In genomic region chr1:213326666-213327317, GRCh38 we compare ENCODE assay signal across 13 cellular contexts.
DNase-seq lines count a peak whose midpoint lies in the region; ATAC-seq and TF ChIP-seq lines count a peak whose summit lies in the region.
"Had no signal": no experiment of that assay in that cellular context is flagged by ENCODE, and none has a peak within 500 bp of the region (broad histone marks: within the 10 kb centered on the region; RNA-seq: fewer than 3 reads in every experiment).

No MANE protein-coding gene starts in this region.

- no peaks in the 10 kb centered on the region for H3K27me3 Mint-ChIP-seq in endothelial cell (ENCODE audit: unreplicated experiment)

- peaks cover 41% of the 10 kb centered on the region for H3K4me1 Mint-ChIP-seq in endothelial cell (ENCODE audit: unreplicated experiment)
- H3K4me1 Mint-ChIP-seq: T-helper 17 cell had no signal

- no peak overlapping the region for H3K27ac Mint-ChIP-seq in endothelial cell (ENCODE audit: unreplicated experiment)
- H3K27ac Mint-ChIP-seq: stimulated activated naive CD8-positive, alpha-beta T cell treated with anti-CD3 and anti-CD28 coated beads, Interleukin-15, Interleukin-2, amounts not matched to agents 100 ng/mL and 50 ng/mL, for 24 hours; T-helper 17 cell had no signal

- no peak overlapping the region for H3K4me3 Mint-ChIP-seq in endothelial cell (ENCODE audit: unreplicated experiment)
- H3K4me3 Mint-ChIP-seq: stimulated activated naive CD8-positive, alpha-beta T cell treated with anti-CD3 and anti-CD28 coated beads, Interleukin-15, Interleukin-2, amounts not matched to agents 100 ng/mL and 50 ng/mL, for 24 hours; T-helper 17 cell had no signal

- in situ Hi-C loops in G401 (cut with HindIII; ENCODE audit: low sequenced_read_pairs) = no loop called here

- H3K36me3 Mint-ChIP-seq in endothelial cell (ENCODE audit: low read depth, unreplicated experiment) = no peaks in the 10 kb centered on the region

- TF ChIP-seq CTCF in endothelial cell (IDR thresholded peaks at IDR 0.05; ENCODE audit: unreplicated experiment) = no peak

- H3K9me3 Mint-ChIP-seq in endothelial cell (ENCODE audit: unreplicated experiment) = no peaks in the 10 kb centered on the region
- H3K9me3 Mint-ChIP-seq: stimulated activated naive CD8-positive, alpha-beta T cell treated with anti-CD3 and anti-CD28 coated beads, Interleukin-15, Interleukin-2, amounts not matched to agents 100 ng/mL and 50 ng/mL, for 24 hours had no signal

- DNase-seq in G401 (ENCODE audit: low spot score) = peak; percentile 53
- peak; percentile 47 for DNase-seq in OCI-M1 (lab: John Stamatoyannopoulos, UW)
- DNase-seq in fibroblast of peridontal ligament (ENCODE audit: extremely low read depth) = peak; percentile 57
- peak; percentile 58 for DNase-seq in renal cortical epithelial cell (ENCODE audit: low read depth)
- no peak for DNase-seq in endothelial cell (ENCODE audit: low spot score)
- DNase-seq in retina = no peak
- no peak for DNase-seq in nucleus accumbens (lab: John Stamatoyannopoulos, UW)
- DNase-seq: activated T-cell treated with anti-CD3 and anti-CD28 coated beads, Interleukin-2, amount 50 U/mL, for 48 hours; effector CD4-positive, alpha-beta T cell; NCI-H187 treated with DMSO at 0.1 percent for 48 hours; T-helper 17 cell had no signal

- no peak for ATAC-seq in HG02642 (IDR thresholded peaks at IDR 0.05; ENCODE audit: poor library complexity, unreplicated experiment)
- ATAC-seq: T-helper 17 cell had no signal

Comparison
In these comparisons a context has a peak if more than half of its experiments do, and no peak if none do; other contexts are left out.
1. DNase-seq: peak in G401 (single experiment), OCI-M1 (single experiment), fibroblast of peridontal ligament (single experiment) and renal cortical epithelial cell (single experiment); none in endothelial cell (single experiment), retina (single experiment) and nucleus accumbens (0 of 56).